Comparison of ENCODE assay signal across 1 cellular context in genomic region chr7:123747620-123748141, GRCh38.
TF ChIP-seq lines count a peak whose summit lies in the region.

No MANE protein-coding gene starts in this region.

TF ChIP-seq in HepG2, 621 proteins besides CTCF, POLR2A, EP300 and RAD21 (continued from another document and continues in another):
- TF ChIP-seq REST (IDR thresholded peaks at IDR 0.05; ENCODE audit: borderline replicate concordance in 1 of 2, low read depth in 1 of 2, low read length in 2 of 2), result peak in 1 of 2 experiments; percentile 39; a peak in 1 of 4 replicates
- TF ChIP-seq ZMAT3 (CRISPR knock-in tag; conservative IDR thresholded peaks at IDR 0.05), result 0 out of 2 replicates have a peak, but pooled peaks have one; percentile 60
- TF ChIP-seq SOX5 (CRISPR knock-in tag; IDR thresholded peaks at IDR 0.05; ENCODE audit: borderline replicate concordance), result peak; percentile 59; the same call in 1 of the 2 replicates
- 0 out of 2 replicates have a peak, but pooled peaks have one; percentile 30 for TF ChIP-seq ZNF766 (CRISPR knock-in tag; IDR thresholded peaks at IDR 0.05; ENCODE audit: borderline replicate concordance)
- TF ChIP-seq IRF1 (CRISPR knock-in tag; IDR thresholded peaks at IDR 0.05; ENCODE audit: low read depth), result no peak
- TF ChIP-seq HNF4G (IDR thresholded peaks at IDR 0.05; ENCODE audit: borderline replicate concordance, low read depth, low read length), result no peak
- 0 out of 2 replicates have a peak, but pooled peaks have one; percentile 37 for TF ChIP-seq HNF4G (CRISPR knock-in tag; IDR thresholded peaks at IDR 0.05; ENCODE audit: borderline replicate concordance, low read depth)
- TF ChIP-seq KLF11 (CRISPR knock-in tag; IDR thresholded peaks at IDR 0.05), result peak; percentile 67; the same call in 1 of the 2 replicates
- 0 out of 2 replicates have a peak, but pooled peaks have one; percentile 31 for TF ChIP-seq ZNF879 (CRISPR knock-in tag; IDR thresholded peaks at IDR 0.05)
- no peak for TF ChIP-seq ZNF142 (CRISPR knock-in tag; IDR thresholded peaks at IDR 0.05)
- no peak for TF ChIP-seq SMAD1 (CRISPR knock-in tag; IDR thresholded peaks at IDR 0.05; ENCODE audit: borderline replicate concordance, low read depth)
- no peak for TF ChIP-seq NFIC (IDR thresholded peaks at IDR 0.05; ENCODE audit: low read length)
- no peak for TF ChIP-seq HHEX (CRISPR knock-in tag; IDR thresholded peaks at IDR 0.05)
- TF ChIP-seq MYPOP (CRISPR knock-in tag; IDR thresholded peaks at IDR 0.05), result 0 out of 2 replicates have a peak, but pooled peaks have one; percentile 49
- TF ChIP-seq TAF15 (IDR thresholded peaks at IDR 0.05; ENCODE audit: low read depth, low read length, poor library complexity, severe bottlenecking), result no peak
- peak; percentile 50; the same call in 1 of the 2 replicates for TF ChIP-seq ETV5 (CRISPR knock-in tag; IDR thresholded peaks at IDR 0.05; ENCODE audit: borderline replicate concordance)
- TF ChIP-seq ZNF30 (CRISPR knock-in tag; IDR thresholded peaks at IDR 0.05), result no peak
- TF ChIP-seq MED8 (CRISPR knock-in tag; IDR thresholded peaks at IDR 0.05; ENCODE audit: insufficient replicate concordance), result no peak
- TF ChIP-seq NFYB (CRISPR knock-in tag; IDR thresholded peaks at IDR 0.05), result peak; percentile 16; the same call in 1 of the 2 replicates
- TF ChIP-seq ZMAT5 (CRISPR knock-in tag; IDR thresholded peaks at IDR 0.05; ENCODE audit: borderline replicate concordance, low read depth), result no peak
- peak; percentile 72 for TF ChIP-seq FOXO1 (CRISPR knock-in tag; IDR thresholded peaks at IDR 0.05)
- no peak for TF ChIP-seq ZFP36 (IDR thresholded peaks at IDR 0.05; ENCODE audit: borderline replicate concordance, low read depth, low read length, partially characterized antibody)
- no peak for TF ChIP-seq ZNF367 (CRISPR knock-in tag; IDR thresholded peaks at IDR 0.05; ENCODE audit: borderline replicate concordance)
- TF ChIP-seq TBX3 (IDR thresholded peaks at IDR 0.05; ENCODE audit: borderline replicate concordance), result 0 out of 2 replicates have a peak, but pooled peaks have one; percentile 16
- TF ChIP-seq UBTF (CRISPR knock-in tag; IDR thresholded peaks at IDR 0.05), result peak; percentile 42; the same call in 1 of the 2 replicates
- no peak for TF ChIP-seq GPN1 (CRISPR knock-in tag; IDR thresholded peaks at IDR 0.05; ENCODE audit: borderline replicate concordance)
- TF ChIP-seq ESRRA (CRISPR knock-in tag; IDR thresholded peaks at IDR 0.05; ENCODE audit: low read depth), result no peak
- TF ChIP-seq POLR2G (IDR thresholded peaks at IDR 0.05; ENCODE audit: low read depth, low read length), result peak; percentile 64
- no peak for TF ChIP-seq ZNF83 (CRISPR knock-in tag; IDR thresholded peaks at IDR 0.05; ENCODE audit: borderline replicate concordance)
- peak; percentile 37; the same call in 1 of the 2 replicates for TF ChIP-seq FOXP4 (CRISPR knock-in tag; IDR thresholded peaks at IDR 0.05)
- TF ChIP-seq ZNF362 (CRISPR knock-in tag; IDR thresholded peaks at IDR 0.05; ENCODE audit: borderline replicate concordance), result no peak
- TF ChIP-seq CBX1 (IDR thresholded peaks at IDR 0.05; ENCODE audit: low read depth), result no peak
- peak; percentile 71 for TF ChIP-seq DMAP1 (CRISPR knock-in tag; IDR thresholded peaks at IDR 0.05)
- TF ChIP-seq TRAFD1 (CRISPR knock-in tag; IDR thresholded peaks at IDR 0.05; ENCODE audit: borderline replicate concordance), result no peak
- TF ChIP-seq STAG1 (CRISPR knock-in tag; IDR thresholded peaks at IDR 0.05), result peak; percentile 3; the same call in 1 of the 2 replicates
- 0 out of 2 replicates have a peak, but pooled peaks have one; percentile 38 for TF ChIP-seq ZNF124 (CRISPR knock-in tag; IDR thresholded peaks at IDR 0.05)
- 0 out of 2 replicates have a peak, but pooled peaks have one; percentile 39 for TF ChIP-seq ZNF639 (CRISPR knock-in tag; conservative IDR thresholded peaks at IDR 0.05)
